In the genomic region with DNA sequence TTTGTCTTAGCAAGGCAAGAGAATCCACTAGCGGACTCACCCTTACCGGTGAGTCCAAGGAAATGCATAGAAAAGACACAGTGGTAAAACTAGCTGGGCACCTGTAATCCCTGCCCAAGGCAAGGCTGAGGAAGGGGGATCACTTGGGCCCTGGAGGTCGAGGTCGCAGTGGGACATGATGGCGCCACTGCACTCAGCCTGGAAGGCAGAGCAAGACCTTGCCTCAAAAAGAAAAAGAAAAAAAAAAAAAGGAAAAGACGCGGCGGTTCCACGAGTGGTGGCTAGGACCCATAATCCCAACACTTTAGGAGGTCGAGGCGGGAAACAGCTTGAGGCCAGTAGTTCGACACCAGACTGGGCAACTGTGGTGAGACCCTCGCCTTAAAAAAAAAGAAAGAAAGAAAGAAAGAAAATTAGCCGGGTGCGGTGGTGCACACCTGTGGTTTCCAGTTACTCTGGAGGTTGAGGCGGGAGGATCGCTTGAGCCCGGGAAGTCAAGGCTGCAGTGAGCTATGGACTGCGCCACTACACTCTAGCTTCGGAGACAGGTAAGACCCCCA, we compare ENCODE assay signal across 8 cellular contexts. TPM values are rescaled to one million over a fixed set of nuclear protein-coding genes. Genes with fewer than 3 reads are reported as not detected.
DNase-seq lines count a peak whose midpoint lies in the region; ATAC-seq, FAIRE-seq and TF ChIP-seq lines count a peak whose summit lies in the region.

No MANE protein-coding gene starts in this region.

- FAIRE-seq in pancreas (lab: Jason Lieb, UNC): no peak

- peak overlapping the region; percentile 69 for H3K4me3 ChIP-seq in CD8-positive, alpha-beta memory T cell (ENCODE audit: low read length)
- H3K4me3 ChIP-seq in epithelial cell of proximal tubule (ENCODE audit: low read depth, low read length) (peak overlapping the region; percentile 58), pancreas (peak overlapping the region in 3 of 4 donors; percentile 9 to 86 (median 32))

- no peaks in the 10 kb centered on the region for H3K9me3 Mint-ChIP-seq in CD8-positive, alpha-beta memory T cell

- CTCF ChIA-PET in CD8-positive, alpha-beta memory T cell (lab: Charles Lee): interaction anchor here (1.0 to 2.2 kb wide), 5 partner anchors 9 to 122 kb away, joined by 3 to 8 read pairs (median 4); no protein-coding TSS in a partner anchor
- CTCF ChIA-PET in RWPE1 (lab: Yijun Ruan, JAX): no interaction called here

- H3K4me1 ChIP-seq in CD8-positive, alpha-beta memory T cell (ENCODE audit: insufficient read depth, low read length): peaks cover 34% of the 10 kb centered on the region
- H3K4me1 ChIP-seq in pancreas: peaks cover 10 to 24% (median 22%) of the 10 kb centered on the region in 3 donors

- no peak for TF ChIP-seq CTCF in RWPE1 (conservative IDR thresholded peaks at IDR 0.05; ENCODE audit: low read depth)
- TF ChIP-seq CTCF in epithelial cell of proximal tubule (conservative IDR thresholded peaks at IDR 0.05; ENCODE audit: low read depth, low read length): no peak
- no peak for TF ChIP-seq CTCF in pancreas (IDR thresholded peaks at IDR 0.05)

- no peak for DNase-seq in CD8-positive, alpha-beta memory T cell
- DNase-seq in RWPE1 (ENCODE audit: low spot score) (no peak), epithelial cell of proximal tubule (ENCODE audit: low read depth) (no peak), pancreas (peak in 1 of 6 donors; percentile 25), C1 segment of cervical spinal cord (lab: John Stamatoyannopoulos, UW) (no peak), NCI-H69 (lab: John Stamatoyannopoulos, UW) (no peak), KG1 (lab: John Stamatoyannopoulos, UW) (no peak), AML-193 (lab: John Stamatoyannopoulos, UW) (no peak)

- H3K36me3 ChIP-seq in CD8-positive, alpha-beta memory T cell (ENCODE audit: insufficient read depth, low read length): no peaks in the 10 kb centered on the region
- no peaks in the 10 kb centered on the region for H3K36me3 ChIP-seq in pancreas

- H3K9me3 ChIP-seq in CD8-positive, alpha-beta memory T cell (ENCODE audit: low read length): no peaks in the 10 kb centered on the region
- no peaks in the 10 kb centered on the region for H3K9me3 ChIP-seq in pancreas

- 94 to 95% methylated on average over 20 of the region's 20 CpGs for WGBS in pancreas, 2 donors

- H3K27ac Mint-ChIP-seq in CD8-positive, alpha-beta memory T cell: peak overlapping the region; percentile 85 to 98 (median 90)

- peaks cover 0 to 23% (median 3%) of the 10 kb centered on the region in 3 donors for H3K36me3 Mint-ChIP-seq in CD8-positive, alpha-beta memory T cell

- POLR2A ChIA-PET in CD8-positive, alpha-beta memory T cell (lab: Charles Lee): interaction anchor here (0.5 to 2.1 kb wide), 7 partner anchors 9 to 811 kb away, joined by 3 to 7 read pairs (median 4); no protein-coding TSS in a partner anchor
- POLR2A ChIA-PET in RWPE1 (lab: Yijun Ruan, JAX; ENCODE audit: low non-redundant PET): no interaction called here

- intact Hi-C loops in pancreas (cut with DNase I): no loop called here

- peak overlapping the region; percentile 80 to 92 (median 85) for H3K4me3 Mint-ChIP-seq in CD8-positive, alpha-beta memory T cell

- no peak for ATAC-seq in pancreas

- H3K27me3 Mint-ChIP-seq in CD8-positive, alpha-beta memory T cell: peaks cover 0 to 2% of the 10 kb centered on the region in 2 donors

- peaks cover 33 to 37% (median 36%) of the 10 kb centered on the region in 3 donors for H3K4me1 Mint-ChIP-seq in CD8-positive, alpha-beta memory T cell

- H3K27me3 ChIP-seq in CD8-positive, alpha-beta memory T cell (ENCODE audit: insufficient read depth, low read length, poor library complexity, severe bottlenecking): no peaks in the 10 kb centered on the region
- H3K27me3 ChIP-seq in pancreas: no peaks in the 10 kb centered on the region

- H3K27ac ChIP-seq in CD8-positive, alpha-beta memory T cell (ENCODE audit: low read depth, low read length): peak overlapping the region; percentile 75
- peak overlapping the region; percentile 96 for H3K27ac ChIP-seq in RWPE1
- peak overlapping the region in 3 of 4 donors; percentile 63 to 97 (median 94) for H3K27ac ChIP-seq in pancreas

RNA-seq across cellular contexts. Expression of a gene that starts 0.8 kb away (rescaled TPM):
- total RNA-seq in CD8-positive, alpha-beta memory T cell: 1 to 10 TPM; 6.6 to 6.9 TPM
- polyA plus RNA-seq in CD8-positive, alpha-beta memory T cell: 17.2 TPM
- total RNA-seq in epithelial cell of proximal tubule (4.7 and 6.2 TPM in 2 replicates), pancreas (1 to 10 TPM; 5.5 to 9.7 (median 6.0) TPM)
- 1 to 10 TPM; 2.6 to 4.0 TPM for polyA plus RNA-seq in pancreas
